9 cellular contexts compared by ENCODE assay signal in genomic region chr10:121595806-121596667, GRCh38. TPM values are rescaled to one million over a fixed set of nuclear protein-coding genes. Genes with fewer than 3 reads are reported as not detected.
A peak's percentile ranks its signal among the peaks of the same experiment; 100 is the strongest.
DNase-seq lines count a peak whose midpoint lies in the region; ATAC-seq and TF ChIP-seq lines count a peak whose summit lies in the region.
"Had no signal": no experiment of that assay in that cellular context is flagged by ENCODE, and none has a peak within 500 bp of the region (broad histone marks: within the 10 kb centered on the region; RNA-seq: fewer than 3 reads in every experiment).

No MANE protein-coding gene starts in this region.

- H3K27me3 ChIP-seq in ectodermal cell (ENCODE audit: control insufficient read depth, insufficient read depth, low read length, poor library complexity, severe bottlenecking) (peaks cover 9% of the 10 kb centered on the region), A673 (replicated peaks; ENCODE audit: insufficient read depth, low read depth, low read length, poor library complexity) (peaks cover 97% of the 10 kb centered on the region)

- POLR2A ChIA-PET in A673 (lab: Charles Lee; ENCODE audit: low non-redundant PET) = no interaction called here

- TF ChIP-seq CTCF in A673 (conservative IDR thresholded peaks at IDR 0.05; ENCODE audit: low read depth, low read length) = no peak

- H3K4me1 ChIP-seq in ectodermal cell (ENCODE audit: control insufficient read depth, insufficient read depth, low read length) = peaks cover 52% of the 10 kb centered on the region
- peaks cover 12% of the 10 kb centered on the region for H3K4me1 ChIP-seq in A673 (ENCODE audit: insufficient read depth, low read length, poor library complexity, severe bottlenecking)

- intact Hi-C loops in A673 (cut with micrococcal nuclease; ENCODE audit: unreplicated experiment) = no loop called here

- H3K4me3 ChIP-seq in ectodermal cell (ENCODE audit: insufficient read depth, low read depth, low read length) (peak overlapping the region; percentile 69), A673 (ENCODE audit: low read depth, low read length, poor library complexity, severe bottlenecking) (no peak overlapping the region)

- DNase-seq in NCI-H82 (lab: John Stamatoyannopoulos, UW) = peak; percentile 79
- DNase-seq in medulla oblongata (ENCODE audit: extremely low spot score) = peak; percentile 79
- peak; percentile 68 for DNase-seq in superior temporal gyrus (ENCODE audit: extremely low spot score)
- DNase-seq in activated CD4-positive, alpha-beta T cell treated with anti-CD3 and anti-CD28 coated beads, Interleukin-2, amount 50 U/mL, for 48 hours = no peak
- no peak for DNase-seq in SW 1271 (lab: John Stamatoyannopoulos, UW)
- no peak for DNase-seq in A673 (ENCODE audit: low spot score)
- DNase-seq: activated CD4-positive, alpha-beta memory T cell treated with anti-CD3 and anti-CD28 coated beads, Interleukin-2, amount 10 ng/mL, durations not matched to agents 7 days and 5 days had no signal

- H3K27ac ChIP-seq in ectodermal cell (ENCODE audit: insufficient read depth, low read depth, low read length, poor library complexity, severe bottlenecking) (peak overlapping the region; percentile 84), A673 (ENCODE audit: low read depth, low read length, poor library complexity, severe bottlenecking) (no peak overlapping the region)

- CTCF ChIA-PET in A673 (lab: Charles Lee) = no interaction called here

- no TSS peak for BruUV-seq in A673 (replicated peaks; lab: Mats Ljungman, UMichigan)

- H3K36me3 ChIP-seq in ectodermal cell (ENCODE audit: control insufficient read depth, insufficient read depth, low read length) (peaks cover 25% of the 10 kb centered on the region), A673 (ENCODE audit: insufficient read depth, low read length, poor library complexity, severe bottlenecking) (no peaks in the 10 kb centered on the region)

- no peaks in the 10 kb centered on the region for H3K9me3 ChIP-seq in ectodermal cell (ENCODE audit: control insufficient read depth, low read length)
- H3K9me3 ChIP-seq in A673 (ENCODE audit: low read depth, low read length, poor library complexity, severe bottlenecking) = no peaks in the 10 kb centered on the region

- 1% methylated on average over 28 of the region's 28 CpGs for WGBS in ectodermal cell, 2 experiments

- no peak for ATAC-seq in GM19023 (IDR thresholded peaks at IDR 0.05; ENCODE audit: unreplicated experiment)

RNA-seq across cellular contexts. Expression of gene FGFR2, which starts 2.2 kb away (rescaled TPM):
- polyA plus RNA-seq in ectodermal cell (2013, experiment 1 of 4) = 315 TPM
- polyA plus RNA-seq in ectodermal cell (2013, experiment 2 of 4) = 406 TPM
- polyA plus RNA-seq in ectodermal cell (2013, experiment 3 of 4) = 247 TPM
- 291 TPM for polyA plus RNA-seq in ectodermal cell (2013, experiment 4 of 4)
- 0.60 and 1.6 TPM in 2 replicates for total RNA-seq in A673 (2021)

Comparison
In these comparisons a context has a peak if more than half of its experiments do, and no peak if none do; other contexts are left out.
1. DNase-seq: peak in NCI-H82 (single experiment), medulla oblongata (single experiment) and superior temporal gyrus (single experiment); none in activated CD4-positive, alpha-beta T cell treated with anti-CD3 and anti-CD28 coated beads, Interleukin-2, amount 50 U/mL, for 48 hours (0 of 2), SW 1271 (0 of 2) and A673 (single experiment).